Comparison of ENCODE assay signal across 16 cellular contexts in the genomic region with DNA sequence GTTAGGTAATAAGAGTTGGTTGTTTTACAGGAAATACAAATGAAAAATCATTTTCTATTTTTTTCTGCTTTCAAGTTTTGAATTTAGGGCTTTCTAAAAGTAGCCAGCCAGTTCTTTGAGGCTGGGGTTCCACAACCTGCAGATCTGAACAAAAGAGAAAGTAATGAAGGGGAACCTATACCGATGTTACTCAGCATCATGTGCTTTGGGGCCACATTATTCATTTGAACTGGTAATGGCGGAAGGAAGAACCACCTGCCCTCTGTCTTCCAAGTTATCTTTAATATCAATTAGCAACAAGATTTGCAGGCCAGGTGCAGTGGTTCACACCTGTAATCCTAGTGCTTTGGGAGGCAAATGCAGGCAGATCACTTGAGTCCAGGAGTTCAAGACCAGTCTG. TPM values are rescaled to one million over a fixed set of nuclear protein-coding genes. Genes with fewer than 3 reads are reported as not detected.
DNase-seq lines count a peak whose midpoint lies in the region; ATAC-seq and TF ChIP-seq lines count a peak whose summit lies in the region.
"Had no signal": no experiment of that assay in that cellular context is flagged by ENCODE, and none has a peak within 500 bp of the region (broad histone marks: within the 10 kb centered on the region; RNA-seq: fewer than 3 reads in every experiment).

No MANE protein-coding gene starts in this region.

- H3K27ac ChIP-seq in heart left ventricle (no peak overlapping the region), vagina (no peak overlapping the region)
- H3K27ac ChIP-seq: A549, HL-60 had no signal

- intact Hi-C loops in heart left ventricle (cut with DNase I) (no loop called here), vagina (cut with DNase I) (no loop called here), lower leg skin (cut with DNase I; ENCODE audit: low total_unique reads) (no loop called here)

- DNase-seq in GM10248 (ENCODE audit: extremely low spot score) (peak; percentile 59), heart left ventricle (no peak), G401 (ENCODE audit: low spot score) (no peak), vagina (ENCODE audit: extremely low spot score in 2 of 2) (no peak), lower leg skin (ENCODE audit: low spot score in 2 of 2) (no peak)
- DNase-seq: Caco-2; central memory CD4-positive, alpha-beta T cell; NCI-H2081 treated with DMSO at 0.1 percent for 48 hours; trophoblast cell had no signal

- WGBS in heart left ventricle, 4 donors = 88 to 100% (median 95%) methylated on average over 2 of the region's 2 CpGs
- WGBS in lower leg skin, 2 donors = 90 to 98% methylated on average over 2 of the region's 2 CpGs

- POLR2A ChIA-PET in GM10248 (lab: Yijun Ruan, JAX) = interaction anchor here (0.6 kb wide), 1 partner anchor 9 kb away, joined by 3 read pairs; no protein-coding TSS in a partner anchor

- in situ Hi-C loops in G401 (cut with HindIII; ENCODE audit: low sequenced_read_pairs) = no loop called here

- TF ChIP-seq CTCF in GM10248 (IDR thresholded peaks at IDR 0.05; ENCODE audit: control extremely low read depth, extremely low read depth, low read depth, missing control alignments) (no peak), heart left ventricle (IDR thresholded peaks at IDR 0.05) (no peak), vagina (IDR thresholded peaks at IDR 0.05) (no peak), lower leg skin (IDR thresholded peaks at IDR 0.05) (no peak)

- H3K9me3 ChIP-seq in heart left ventricle = no peaks in the 10 kb centered on the region
- no peaks in the 10 kb centered on the region for H3K9me3 ChIP-seq in vagina
- H3K9me3 ChIP-seq: A549, Caco-2 had no signal

- H3K4me3 ChIP-seq in heart left ventricle = no peak overlapping the region
- H3K4me3 ChIP-seq in vagina = no peak overlapping the region
- no peak overlapping the region for H3K4me3 ChIP-seq in lower leg skin (ENCODE audit: low read depth, poor library complexity, severe bottlenecking)
- H3K4me3 ChIP-seq: A549 had no signal

- TF ChIP-seq POLR2A in heart left ventricle (IDR thresholded peaks at IDR 0.05) = no peak
- no peak for TF ChIP-seq POLR2A in vagina (IDR thresholded peaks at IDR 0.05)
- TF ChIP-seq POLR2A in lower leg skin (IDR thresholded peaks at IDR 0.05) = no peak

- ATAC-seq in GM19351 (IDR thresholded peaks at IDR 0.05; ENCODE audit: unreplicated experiment) = peak; percentile 65
- peak; percentile 50 for ATAC-seq in HG02588 (IDR thresholded peaks at IDR 0.05; ENCODE audit: unreplicated experiment)
- peak; percentile 58 for ATAC-seq in HG03378 (IDR thresholded peaks at IDR 0.05; ENCODE audit: unreplicated experiment)
- no peak for ATAC-seq in heart left ventricle
- ATAC-seq: A549 had no signal

- CTCF ChIA-PET in GM10248 (lab: Yijun Ruan, JAX) = interaction anchor here (0.9 to 8.4 kb wide), 9 partner anchors 9 to 219 kb away, joined by 3 to 56 read pairs (median 4); partner anchors contain the start of gene MRO

- H3K36me3 ChIP-seq in heart left ventricle (no peaks in the 10 kb centered on the region), vagina (no peaks in the 10 kb centered on the region)

- H3K4me1 ChIP-seq in heart left ventricle (peaks cover 0 to 21% (median 0%) of the 10 kb centered on the region in 12 donors), vagina (no peaks in the 10 kb centered on the region)
- H3K4me1 ChIP-seq: Caco-2 had no signal

- H3K27me3 ChIP-seq in heart left ventricle (no peaks in the 10 kb centered on the region), vagina (no peaks in the 10 kb centered on the region)

RNA-seq across cellular contexts. Expression of gene MRO, which starts 12.9 kb away (rescaled TPM):
- total RNA-seq in heart left ventricle = 1 to 10 TPM in 7 of 9 donors, under 1 TPM in 2; 0.42 to 6.9 (median 3.7) TPM
- 1 to 10 TPM in 1 of 2 donors, under 1 TPM in 1; 0.19 to 1.6 TPM for polyA plus RNA-seq in heart left ventricle
- 0.03 TPM in 1 of 2 replicates, not detected in the other for total RNA-seq in G401 (2014; rRNA removed; shearing (Covaris generic))
- not detected for total RNA-seq in vagina
- under 1 TPM in 1 of 4 donors, not detected in 3; 0.10 TPM for total RNA-seq in lower leg skin
- total RNA-seq: Caco-2, kidney epithelial cell, progenitor cell of endocrine pancreas had no signal

RNA-seq across cellular contexts. Expression of gene ME2, which starts 46.2 kb away (rescaled TPM):
- total RNA-seq in heart left ventricle (10 to 100 TPM; 53.0 to 91.3 (median 84.0) TPM), vagina (32.2 TPM), lower leg skin (10 to 100 TPM; 10.4 to 25.5 (median 21.4) TPM)
- 10 to 100 TPM; 24.5 to 40.6 TPM for polyA plus RNA-seq in heart left ventricle
- 91.9 and 125 TPM in 2 replicates for total RNA-seq in G401 (2014; rRNA removed; shearing (Covaris generic))

Comparison
In these comparisons a context has a peak if more than half of its experiments do, and no peak if none do; other contexts are left out.
1. ATAC-seq: peak in GM19351 (single experiment), HG02588 (single experiment) and HG03378 (single experiment); none in heart left ventricle (0 of 4).